ENCODE assay signal across 12 cellular contexts in genomic region chr4:37604464-37604863, GRCh38.
DNase-seq lines count a peak whose midpoint lies in the region; ATAC-seq and TF ChIP-seq lines count a peak whose summit lies in the region.
"Had no signal": no experiment of that assay in that cellular context is flagged by ENCODE, and none has a peak within 500 bp of the region (broad histone marks: within the 10 kb centered on the region; RNA-seq: fewer than 3 reads in every experiment).

No MANE protein-coding gene starts in this region.

- no peaks in the 10 kb centered on the region for H4K20me1 ChIP-seq in HCT116 (ENCODE audit: insufficient read depth)

- no peak overlapping the region for H3K9ac ChIP-seq in HCT116 (ENCODE audit: low read length)
- no peak overlapping the region for H3K9ac ChIP-seq in adipocyte (ENCODE audit: low read length)

- CTCF ChIA-PET in HCT116 (lab: Charles Lee) = interaction anchor here (1.3 to 2.8 kb wide), 5 partner anchors 10 to 431 kb away, joined by 3 to 49 read pairs (median 6); no protein-coding TSS in a partner anchor

- intact Hi-C loops in HCT116 (cut with micrococcal nuclease) = loop anchor here (5.0 kb wide), 4 partner anchors 43 to 433 kb away; partner anchors contain the start of gene RELL1

- TF ChIP-seq POLR2A in HCT116 (IDR thresholded peaks at IDR 0.05; ENCODE audit: borderline replicate concordance, extremely low read depth, insufficient read depth, insufficient read length) = no peak

- no peak; the same call in 1 of the 2 replicates for ATAC-seq in HCT116
- no peak for ATAC-seq in HG02938 (IDR thresholded peaks at IDR 0.05; ENCODE audit: unreplicated experiment)
- ATAC-seq in omental fat pad (ENCODE audit: low FRiP score) = no peak

- POLR2A ChIA-PET in HCT116 (lab: Charles Lee) = no interaction called here

- H3K27me3 ChIP-seq in HCT116 (ENCODE audit: insufficient read depth, low read length) (no peaks in the 10 kb centered on the region), adipocyte (replicated peaks; ENCODE audit: control insufficient read depth, insufficient read depth, low read length) (no peaks in the 10 kb centered on the region)

- no TSS peak for BruUV-seq in HCT116 (replicated peaks; lab: Mats Ljungman, UMichigan)

- TF ChIP-seq CTCF in HCT116 (IDR thresholded peaks at IDR 0.05 in 2 of 3, conservative IDR thresholded peaks at IDR 0.05 in 1 of 3; ENCODE audit: borderline replicate concordance in 1 of 3, insufficient read depth in 1 of 3, low read depth in 2 of 3, low read length in 2 of 3) = no peak
- TF ChIP-seq CTCF in omental fat pad (IDR thresholded peaks at IDR 0.05) = no peak

- no peak overlapping the region for H2AFZ ChIP-seq in HCT116 (ENCODE audit: low read depth, low read length, poor library complexity, severe bottlenecking)

- no peaks in the 10 kb centered on the region for H3K79me2 ChIP-seq in HCT116 (ENCODE audit: insufficient read depth, low read length)

- no peaks in the 10 kb centered on the region for H3K9me3 ChIP-seq in HCT116 (ENCODE audit: control insufficient read depth in 1 of 2, insufficient read depth in 1 of 2, low read depth in 1 of 2, low read length in 2 of 2)
- no peaks in the 10 kb centered on the region for H3K9me3 ChIP-seq in adipocyte (ENCODE audit: control insufficient read depth, low read length)

- H3K36me3 ChIP-seq in HCT116 (ENCODE audit: control insufficient read depth in 1 of 2, insufficient read depth in 2 of 2, low read length in 2 of 2) (no peaks in the 10 kb centered on the region), adipocyte (ENCODE audit: control insufficient read depth, insufficient read depth, low read length, severe bottlenecking) (no peaks in the 10 kb centered on the region)

- H3K9me2 ChIP-seq in HCT116 (ENCODE audit: insufficient read depth) = no peaks in the 10 kb centered on the region

- peak overlapping the region; percentile 34 for H3K4me2 ChIP-seq in HCT116 (ENCODE audit: low read length)

- no peak overlapping the region for H3K4me3 ChIP-seq in HCT116 (replicated peaks in 1 of 2; ENCODE audit: low read depth in 1 of 2, low read length in 2 of 2)
- H3K4me3 ChIP-seq in adipocyte (ENCODE audit: low read length) = no peak overlapping the region

- DNase-seq in AG08395 (ENCODE audit: low spot score) (peak; percentile 62), HCT116 (ENCODE audit: low read depth, low spot score) (peak; percentile 37), adipocyte (ENCODE audit: low read depth) (peak; percentile 7), foreskin melanocyte (peak; percentile 48), SHP77 treated with DMSO at 0.1 percent for 48 hours (lab: John Stamatoyannopoulos, UW) (no peak), midbrain (lab: John Stamatoyannopoulos, UW) (no peak), omental fat pad (ENCODE audit: low spot score) (no peak)
- DNase-seq: activated gamma-delta T cell treated with Interleukin-2 at 50 U/mL for 16 hours, caudate nucleus, NCI-H345 had no signal

- RAD21 ChIA-PET in HCT116 (lab: Charles Lee; ENCODE audit: low non-redundant PET in 1 of 2, low total read pairs in 2 of 2, uncharacterized antibody in 2 of 2, unreplicated experiment in 2 of 2) = interaction anchor here in 1 of 2 experiments (0.7 kb wide), 1 partner anchor 57 kb away, joined by 3 read pairs; no protein-coding TSS in a partner anchor

- TF ChIP-seq RAD21 in HCT116 (IDR thresholded peaks at IDR 0.05; ENCODE audit: low read depth) = no peak

- no peak overlapping the region for H3K27ac ChIP-seq in HCT116 (ENCODE audit: low read depth, low read length)
- H3K27ac ChIP-seq: epithelial cell of prostate had no signal

- H3K4me1 ChIP-seq in HCT116 (ENCODE audit: control insufficient read depth in 1 of 2, insufficient read depth in 2 of 2, low read length in 2 of 2) (peaks cover 3 to 21% of the 10 kb centered on the region in 2 experiments; a peak in 2 of 4 replicates), adipocyte (ENCODE audit: control insufficient read depth, insufficient read depth, low read length) (peaks cover 21% of the 10 kb centered on the region)

TF ChIP-seq in HCT116, 20 proteins besides CTCF, POLR2A, EP300 and RAD21:
- TF ChIP-seq CBX3 (IDR thresholded peaks at IDR 0.05; ENCODE audit: low read depth) (peak; percentile 53; the same call in 1 of the 2 replicates), SP1 (IDR thresholded peaks at IDR 0.05; ENCODE audit: low read depth) (no peak; the same call in 1 of the 2 replicates), POLR2AphosphoS5 (IDR thresholded peaks at IDR 0.05; ENCODE audit: low read depth, low read length) (no peak), REST (IDR thresholded peaks at IDR 0.05; ENCODE audit: low read depth) (no peak), FOSL1 (IDR thresholded peaks at IDR 0.05; ENCODE audit: low read depth) (peak; percentile 44; the same call in 1 of the 2 replicates), EGR1 (IDR thresholded peaks at IDR 0.05; ENCODE audit: low read depth) (no peak), ZNF274 (IDR thresholded peaks at IDR 0.05; ENCODE audit: low read depth, low read length) (no peak), SRF (IDR thresholded peaks at IDR 0.05; ENCODE audit: low read depth) (no peak), SIN3A (IDR thresholded peaks at IDR 0.05; ENCODE audit: low read depth) (no peak), TCF7L2 (IDR thresholded peaks at IDR 0.05; ENCODE audit: borderline replicate concordance, extremely low read depth, insufficient read depth, insufficient read length) (no peak), ZFX (IDR thresholded peaks at IDR 0.05) (no peak), EZH2phosphoT487 (IDR thresholded peaks at IDR 0.05; ENCODE audit: borderline replicate concordance) (no peak), JUND (IDR thresholded peaks at IDR 0.05) (peak; percentile 46; the same call in 1 of the 2 replicates), YY1 (IDR thresholded peaks at IDR 0.05; ENCODE audit: extremely low read depth, insufficient replicate concordance, low read depth, low read length) (no peak), ZBTB33 (IDR thresholded peaks at IDR 0.05; ENCODE audit: extremely low read depth, insufficient replicate concordance, low read length) (no peak), EZH2 (IDR thresholded peaks at IDR 0.05) (no peak), ELF1 (IDR thresholded peaks at IDR 0.05; ENCODE audit: borderline replicate concordance, low read depth) (no peak), CEBPB (IDR thresholded peaks at IDR 0.05; ENCODE audit: low read depth) (no peak)
- TF ChIP-seq, protein P1, sequence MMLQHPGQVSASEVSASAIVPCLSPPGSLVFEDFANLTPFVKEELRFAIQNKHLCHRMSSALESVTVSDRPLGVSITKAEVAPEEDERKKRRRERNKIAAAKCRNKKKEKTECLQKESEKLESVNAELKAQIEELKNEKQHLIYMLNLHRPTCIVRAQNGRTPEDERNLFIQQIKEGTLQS (IDR thresholded peaks at IDR 0.05) = no peak
- TF ChIP-seq, protein P2, sequence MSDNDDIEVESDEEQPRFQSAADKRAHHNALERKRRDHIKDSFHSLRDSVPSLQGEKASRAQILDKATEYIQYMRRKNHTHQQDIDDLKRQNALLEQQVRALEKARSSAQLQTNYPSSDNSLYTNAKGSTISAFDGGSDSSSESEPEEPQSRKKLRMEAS (IDR thresholded peaks at IDR 0.05) = no peak

Comparison
In these comparisons a context has a peak if more than half of its experiments do, and no peak if none do; other contexts are left out.
1. DNase-seq: peak in AG08395 (single experiment), HCT116 (single experiment), adipocyte (single experiment) and foreskin melanocyte (single experiment); none in SHP77 treated with DMSO at 0.1 percent for 48 hours (single experiment), midbrain (single experiment) and omental fat pad (single experiment).